Comparison of ENCODE assay signal across 33 cellular contexts in the genomic region with DNA sequence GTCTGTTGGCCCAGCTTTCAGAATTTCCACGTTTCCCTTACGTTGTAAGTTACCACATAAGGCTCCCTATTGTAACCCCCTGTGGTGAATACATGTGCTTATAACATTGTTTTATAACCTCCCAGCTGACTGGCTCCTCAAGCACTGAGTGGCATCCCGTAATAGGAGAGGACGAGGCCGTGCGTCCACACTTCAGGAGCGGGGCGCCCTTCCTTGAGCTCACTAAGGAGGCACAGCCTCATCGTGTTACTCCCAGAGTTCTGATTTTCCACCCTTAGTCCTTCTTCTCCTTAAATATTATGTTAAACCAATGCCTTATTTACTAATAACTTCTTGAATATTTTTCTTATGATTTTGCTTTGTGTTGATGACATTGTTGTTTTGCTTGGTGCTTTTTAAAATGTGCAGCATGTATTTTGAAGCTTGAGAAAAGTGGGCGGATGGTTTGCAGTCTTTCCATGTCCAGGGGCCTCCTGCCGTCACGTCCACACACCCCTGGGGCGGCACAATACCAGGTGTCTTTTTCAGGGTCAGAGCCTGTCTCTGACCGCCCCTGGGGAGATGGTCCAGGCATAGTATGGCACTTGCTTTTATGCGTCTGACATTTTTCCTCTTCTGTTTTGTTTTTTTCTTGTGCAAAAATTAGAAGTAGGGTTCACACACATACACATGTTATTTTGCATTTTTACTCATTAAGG.
A peak's percentile ranks its signal among the peaks of the same experiment; 100 is the strongest.
DNase-seq lines count a peak whose midpoint lies in the region; ATAC-seq and TF ChIP-seq lines count a peak whose summit lies in the region.
"Had no signal": no experiment of that assay in that cellular context is flagged by ENCODE, and none has a peak within 500 bp of the region (broad histone marks: within the 10 kb centered on the region; RNA-seq: fewer than 3 reads in every experiment).

No MANE protein-coding gene starts in this region.

- H3K27me3 Mint-ChIP-seq in natural killer cell (ENCODE audit: low read depth in 2 of 2), result peaks cover 12 to 15% of the 10 kb centered on the region in 2 donors
- H3K27me3 Mint-ChIP-seq in natural killer cell treated with Interleukin-12 subunit alpha and Interleukin-12 subunit beta and Interleukin-15 and Interleukin-18, amount 100 ng/mL, for 72 hours, result peaks cover 8 to 25% of the 10 kb centered on the region in 2 donors
- H3K27me3 Mint-ChIP-seq: stimulated activated naive CD8-positive, alpha-beta T cell treated with anti-CD3 and anti-CD28 coated beads, Interleukin-15, Interleukin-2, amounts not matched to agents 100 ng/mL and 50 ng/mL, for 24 hours had no signal

- intact Hi-C loops in natural killer cell (cut with micrococcal nuclease) (no loop called here), posterior vena cava (cut with DNase I) (no loop called here), aorta (cut with DNase I) (no loop called here), left colon (cut with DNase I, micrococcal nuclease) (no loop called here)

- TF ChIP-seq CTCF in natural killer cell (IDR thresholded peaks at IDR 0.05) (no peak), tibial nerve (IDR thresholded peaks at IDR 0.05) (no peak)

- H3K9me3 ChIP-seq in aorta (ENCODE audit: control insufficient read depth, low read length), result no peaks in the 10 kb centered on the region
- H3K9me3 ChIP-seq in tibial nerve, result no peaks in the 10 kb centered on the region
- H3K9me3 ChIP-seq: adrenal gland, body of pancreas, esophagus muscularis mucosa, lower lobe of right lung, transverse colon had no signal

- DNase-seq in NCI-H146 (lab: John Stamatoyannopoulos, UW) (peak; percentile 50), NCI-H146 treated with DMSO at 0.1 percent for 48 hours (lab: John Stamatoyannopoulos, UW; ENCODE audit: unreplicated experiment) (no peak), natural killer cell (peak; percentile 3), posterior vena cava (ENCODE audit: low spot score) (peak; percentile 62), aorta (peak; percentile 18 to 64), tibial nerve (ENCODE audit: low spot score in 2 of 2) (no peak), left colon (no peak)
- no peak for DNase-seq in natural killer cell treated with Interleukin-12 subunit alpha and Interleukin-12 subunit beta and Interleukin-15 and Interleukin-18, amount 100 ng/mL, for 72 hours (ENCODE audit: low spot score)
- DNase-seq: activated CD4-positive, alpha-beta T cell treated with anti-CD3 and anti-CD28 coated beads, Interleukin-2, amount 50 U/mL, for 1 hour; dermis blood vessel endothelial cell; DMS53; foreskin fibroblast; GM23248; Kasumi-1; lower lobe of right lung; NCI-H1436; NCI-H2171; nucleus accumbens; T1000; transverse colon had no signal

- no peak overlapping the region for H3K4me3 ChIP-seq in aorta (ENCODE audit: low read length in 2 of 2)
- H3K4me3 ChIP-seq in tibial nerve, result no peak overlapping the region
- H3K4me3 ChIP-seq: adrenal gland; BLaER1 treated with 17β-estradiol and CSF1 and Interleukin-3, amounts not matched to agents 10 nM and 100 nM; body of pancreas; esophagus muscularis mucosa; GM23248; lower lobe of right lung; SJSA1; skin epidermis; transverse colon had no signal

- 92 to 94% methylated on average over 15 of the region's 15 CpGs for WGBS in aorta, 2 donors
- WGBS in tibial nerve, 2 donors, result 81 to 87% methylated on average over 15 of the region's 15 CpGs

- peaks cover 14 to 15% of the 10 kb centered on the region in 2 donors for H3K4me1 Mint-ChIP-seq in natural killer cell
- H3K4me1 Mint-ChIP-seq in natural killer cell treated with Interleukin-12 subunit alpha and Interleukin-12 subunit beta and Interleukin-15 and Interleukin-18, amount 100 ng/mL, for 72 hours (ENCODE audit: low read depth in 2 of 2), result peaks cover 9 to 12% of the 10 kb centered on the region in 2 donors
- H3K4me1 Mint-ChIP-seq: activated naive CD4-positive, alpha-beta T cell treated with anti-CD3 and anti-CD28 coated beads, Interleukin-2, amount 10 ng/mL, durations not matched to agents 7 days and 5 days; central memory CD8-positive, alpha-beta T cell; naive thymus-derived CD4-positive, alpha-beta T cell; WTC11 had no signal

- H3K36me3 ChIP-seq in aorta (ENCODE audit: control insufficient read depth in 1 of 2, insufficient read depth in 2 of 2, low read length in 1 of 2), result no peaks in the 10 kb centered on the region
- H3K36me3 ChIP-seq in tibial nerve, result no peaks in the 10 kb centered on the region
- H3K36me3 ChIP-seq: adrenal gland; BLaER1 treated with 17β-estradiol and CSF1 and Interleukin-3, amounts not matched to agents 10 nM and 100 nM; esophagus muscularis mucosa; lower lobe of right lung; SJSA1; transverse colon had no signal

- no peaks in the 10 kb centered on the region for H3K4me1 ChIP-seq in aorta (ENCODE audit: control insufficient read depth in 1 of 2, insufficient read depth in 2 of 2, low read length in 2 of 2)
- H3K4me1 ChIP-seq in tibial nerve, result no peaks in the 10 kb centered on the region
- H3K4me1 ChIP-seq: adrenal gland, body of pancreas, esophagus muscularis mucosa, lower lobe of right lung, SJSA1, transverse colon had no signal

- no peak overlapping the region for H3K4me3 Mint-ChIP-seq in natural killer cell
- no peak overlapping the region for H3K4me3 Mint-ChIP-seq in natural killer cell treated with Interleukin-12 subunit alpha and Interleukin-12 subunit beta and Interleukin-15 and Interleukin-18, amount 100 ng/mL, for 72 hours
- H3K4me3 Mint-ChIP-seq: activated naive CD4-positive, alpha-beta T cell treated with anti-CD3 and anti-CD28 coated beads, Interleukin-2, amount 10 ng/mL, durations not matched to agents 7 days and 5 days; activated T-helper 1 cell treated with anti-CD3 and anti-CD28 coated beads, Interleukin-12 subunit alpha, Interleukin-12 subunit beta, Interleukin-2, Interleukin-4 antibody, amounts not matched to agents 30 ng/mL and 10 ng/mL and 1 ng/mL, durations not matched to agents 14 hours and 24 hours and 36 hours; central memory CD8-positive, alpha-beta T cell; stimulated activated naive CD8-positive, alpha-beta T cell treated with anti-CD3 and anti-CD28 coated beads, Interleukin-15, Interleukin-2, amounts not matched to agents 100 ng/mL and 50 ng/mL, for 24 hours; WTC11 had no signal

- H3K27ac Mint-ChIP-seq in natural killer cell, result no peak overlapping the region
- peak overlapping the region in 1 of 2 donors; percentile 37 for H3K27ac Mint-ChIP-seq in natural killer cell treated with Interleukin-12 subunit alpha and Interleukin-12 subunit beta and Interleukin-15 and Interleukin-18, amount 100 ng/mL, for 72 hours
- H3K27ac Mint-ChIP-seq: activated naive CD4-positive, alpha-beta T cell treated with anti-CD3 and anti-CD28 coated beads, Interleukin-2, amount 10 ng/mL, durations not matched to agents 7 days and 5 days; activated T-helper 1 cell treated with anti-CD3 and anti-CD28 coated beads, Interleukin-12 subunit alpha, Interleukin-12 subunit beta, Interleukin-2, Interleukin-4 antibody, amounts not matched to agents 30 ng/mL and 10 ng/mL and 1 ng/mL, durations not matched to agents 14 hours and 24 hours and 36 hours; stimulated activated naive CD8-positive, alpha-beta T cell treated with anti-CD3 and anti-CD28 coated beads, Interleukin-15, Interleukin-2, amounts not matched to agents 100 ng/mL and 50 ng/mL, for 24 hours; WTC11 had no signal

- H3K27ac ChIP-seq in aorta (ENCODE audit: low read depth in 1 of 2, low read length in 2 of 2) (no peak overlapping the region), tibial nerve (no peak overlapping the region)
- H3K27ac ChIP-seq: 22Rv1; adrenal gland; BLaER1 treated with 17β-estradiol and CSF1 and Interleukin-3, amounts not matched to agents 10 nM and 100 nM; body of pancreas; esophagus muscularis mucosa; GM23248; lower lobe of right lung; SJSA1; skin epidermis; transverse colon had no signal

- TF ChIP-seq POLR2A in tibial nerve (IDR thresholded peaks at IDR 0.05), result no peak

- H3K9me3 Mint-ChIP-seq in natural killer cell, result no peaks in the 10 kb centered on the region
- H3K9me3 Mint-ChIP-seq in natural killer cell treated with Interleukin-12 subunit alpha and Interleukin-12 subunit beta and Interleukin-15 and Interleukin-18, amount 100 ng/mL, for 72 hours, result no peaks in the 10 kb centered on the region
- H3K9me3 Mint-ChIP-seq: activated naive CD4-positive, alpha-beta T cell treated with anti-CD3 and anti-CD28 coated beads, Interleukin-2, amount 10 ng/mL, durations not matched to agents 7 days and 5 days; activated T-helper 1 cell treated with anti-CD3 and anti-CD28 coated beads, Interleukin-12 subunit alpha, Interleukin-12 subunit beta, Interleukin-2, Interleukin-4 antibody, amounts not matched to agents 30 ng/mL and 10 ng/mL and 1 ng/mL, durations not matched to agents 14 hours and 24 hours and 36 hours; central memory CD8-positive, alpha-beta T cell; stimulated activated naive CD8-positive, alpha-beta T cell treated with anti-CD3 and anti-CD28 coated beads, Interleukin-15, Interleukin-2, amounts not matched to agents 100 ng/mL and 50 ng/mL, for 24 hours had no signal

- H3K27me3 ChIP-seq in aorta (ENCODE audit: control insufficient read depth in 1 of 2, insufficient read depth in 2 of 2, low read length in 1 of 2), result no peaks in the 10 kb centered on the region
- peaks cover 0 to 4% of the 10 kb centered on the region in 2 donors for H3K27me3 ChIP-seq in tibial nerve
- H3K27me3 ChIP-seq: adrenal gland; BLaER1 treated with 17β-estradiol and CSF1 and Interleukin-3, amounts not matched to agents 10 nM and 100 nM; body of pancreas; SJSA1 had no signal

- H3K36me3 Mint-ChIP-seq in natural killer cell, result no peaks in the 10 kb centered on the region
- H3K36me3 Mint-ChIP-seq in natural killer cell treated with Interleukin-12 subunit alpha and Interleukin-12 subunit beta and Interleukin-15 and Interleukin-18, amount 100 ng/mL, for 72 hours, result peaks cover 12% of the 10 kb centered on the region
- H3K36me3 Mint-ChIP-seq: activated naive CD4-positive, alpha-beta T cell treated with anti-CD3 and anti-CD28 coated beads, Interleukin-2, amount 10 ng/mL, durations not matched to agents 7 days and 5 days; WTC11 had no signal

- no peak for TF ChIP-seq EP300 in tibial nerve (IDR thresholded peaks at IDR 0.05)

- ATAC-seq in natural killer cell (no peak), aorta (ENCODE audit: low FRiP score) (no peak), left colon (no peak)
- ATAC-seq in natural killer cell treated with Interleukin-12 subunit alpha and Interleukin-12 subunit beta and Interleukin-15 and Interleukin-18, amount 100 ng/mL, for 72 hours, result no peak
- ATAC-seq: body of pancreas; lower lobe of right lung; naive thymus-derived CD4-positive, alpha-beta T cell; WTC11 had no signal

Comparison
In these comparisons a context has a peak if more than half of its experiments do, and no peak if none do; other contexts are left out.
1. DNase-seq: peak in NCI-H146 (single experiment), natural killer cell (single experiment), posterior vena cava (single experiment) and aorta (2 of 2); none in NCI-H146 treated with DMSO at 0.1 percent for 48 hours (single experiment), natural killer cell treated with Interleukin-12 subunit alpha and Interleukin-12 subunit beta and Interleukin-15 and Interleukin-18, amount 100 ng/mL, for 72 hours (single experiment), tibial nerve (0 of 2) and left colon (0 of 2).